Comparison of ENCODE assay signal across 23 cellular contexts in genomic region chr1:164515932-164516331, GRCh38. TPM values are rescaled to one million over a fixed set of nuclear protein-coding genes. Genes with fewer than 3 reads are reported as not detected.
DNase-seq lines count a peak whose midpoint lies in the region; ATAC-seq and TF ChIP-seq lines count a peak whose summit lies in the region.
"Had no signal": no experiment of that assay in that cellular context is flagged by ENCODE, and none has a peak within 500 bp of the region (broad histone marks: within the 10 kb centered on the region; RNA-seq: fewer than 3 reads in every experiment).

No MANE protein-coding gene starts in this region.

- H3K36me3 ChIP-seq in endodermal cell (ENCODE audit: control insufficient read depth, insufficient read depth, low read length) = no peaks in the 10 kb centered on the region
- H3K36me3 ChIP-seq in suprapubic skin = no peaks in the 10 kb centered on the region
- H3K36me3 ChIP-seq: prostate gland had no signal

- H3K27ac Mint-ChIP-seq in endodermal cell = no peak overlapping the region
- peak overlapping the region; percentile 24 to 49 (median 48) for H3K27ac Mint-ChIP-seq in nephron
- no peak overlapping the region for H3K27ac Mint-ChIP-seq in endothelial cell (ENCODE audit: unreplicated experiment)
- H3K27ac Mint-ChIP-seq: activated CD4-positive, alpha-beta T cell treated with anti-CD3 and anti-CD28 coated beads for 36 hours; activated naive CD4-positive, alpha-beta T cell treated with anti-CD3 and anti-CD28 coated beads, Interleukin-2, amount 50 U/mL, for 24 hours; activated T-helper 1 cell treated with anti-CD3 and anti-CD28 coated beads, Interleukin-12 subunit alpha, Interleukin-12 subunit beta, Interleukin-2, Interleukin-4 antibody, amounts not matched to agents 30 ng/mL and 10 ng/mL and 1 ng/mL, durations not matched to agents 14 hours and 24 hours and 36 hours; CD4-positive, alpha-beta memory T cell; mesothelial cell of epicardium; stimulated activated naive CD8-positive, alpha-beta T cell treated with anti-CD3 and anti-CD28 coated beads, Interleukin-15, amount 100 ng/mL, for 72 hours; T-cell had no signal

- no peaks in the 10 kb centered on the region for H3K27me3 ChIP-seq in endodermal cell (ENCODE audit: control insufficient read depth, insufficient read depth, low read length, poor library complexity, severe bottlenecking)
- H3K27me3 ChIP-seq in suprapubic skin = no peaks in the 10 kb centered on the region

- H3K36me3 Mint-ChIP-seq in endodermal cell (ENCODE audit: low read depth) (no peaks in the 10 kb centered on the region), nephron (ENCODE audit: low read depth) (no peaks in the 10 kb centered on the region), endothelial cell (ENCODE audit: low read depth, unreplicated experiment) (no peaks in the 10 kb centered on the region)
- H3K36me3 Mint-ChIP-seq: activated naive CD4-positive, alpha-beta T cell treated with anti-CD3 and anti-CD28 coated beads, Interleukin-2, amount 50 U/mL, for 24 hours; CD4-positive, alpha-beta memory T cell; mesothelial cell of epicardium; T-cell had no signal

- TF ChIP-seq CTCF in endodermal cell (conservative IDR thresholded peaks at IDR 0.05) (no peak), nephron (IDR thresholded peaks at IDR 0.05; ENCODE audit: unreplicated experiment in 3 of 3) (no peak), suprapubic skin (IDR thresholded peaks at IDR 0.05) (no peak), endothelial cell (IDR thresholded peaks at IDR 0.05; ENCODE audit: unreplicated experiment) (no peak)

- H3K4me3 ChIP-seq in endodermal cell (ENCODE audit: low read length) = no peak overlapping the region
- H3K4me3 ChIP-seq in suprapubic skin = no peak overlapping the region
- H3K4me3 ChIP-seq: coronary artery, prostate gland had no signal

- ATAC-seq in GM18520 (IDR thresholded peaks at IDR 0.05; ENCODE audit: unreplicated experiment) = no peak
- ATAC-seq: activated CD4-positive, alpha-beta T cell treated with anti-CD3 and anti-CD28 coated beads for 36 hours; HCT116; left lobe of liver; stimulated activated naive CD8-positive, alpha-beta T cell treated with anti-CD3 and anti-CD28 coated beads, Interleukin-15, amount 100 ng/mL, for 72 hours; T-cell had no signal

- no peak for TF ChIP-seq EP300 in suprapubic skin (IDR thresholded peaks at IDR 0.05)

- no peak overlapping the region for H3K9ac ChIP-seq in endodermal cell (ENCODE audit: extremely low read depth, low read length, poor library complexity, severe bottlenecking)

- 87 to 96% methylated on average over 4 of the region's 4 CpGs for WGBS in endodermal cell (ENCODE audit: insufficient coverage in 1 of 2, insufficient read length in 1 of 2), 2 experiments
- 17% methylated on average over 1 of the region's 4 CpGs for WGBS in suprapubic skin

- H3K27me3 Mint-ChIP-seq in endodermal cell (ENCODE audit: insufficient read depth) (no peaks in the 10 kb centered on the region), nephron (ENCODE audit: low read depth) (no peaks in the 10 kb centered on the region), endothelial cell (ENCODE audit: unreplicated experiment) (no peaks in the 10 kb centered on the region)
- H3K27me3 Mint-ChIP-seq: activated naive CD4-positive, alpha-beta T cell treated with anti-CD3 and anti-CD28 coated beads, Interleukin-2, amount 50 U/mL, for 24 hours; CD4-positive, alpha-beta memory T cell; stimulated activated naive CD8-positive, alpha-beta T cell treated with anti-CD3 and anti-CD28 coated beads, Interleukin-15, amount 100 ng/mL, for 72 hours; T-cell had no signal

- peak; percentile 26 for DNase-seq in AG20443 (ENCODE audit: low spot score)
- DNase-seq in LoVo (ENCODE audit: low spot score) = peak; percentile 9
- DNase-seq in endodermal cell = no peak
- DNase-seq in AG08395 (ENCODE audit: low spot score) = no peak
- no peak for DNase-seq in suprapubic skin (ENCODE audit: low spot score in 2 of 2)
- no peak for DNase-seq in endothelial cell (ENCODE audit: low spot score)
- DNase-seq: activated CD4-positive, alpha-beta T cell treated with anti-CD3 and anti-CD28 coated beads for 36 hours; CD4-positive, alpha-beta memory T cell; NCI-H1436; NCI-H526; stimulated activated CD4-positive, alpha-beta T cell treated with anti-CD3 and anti-CD28 coated beads, Interleukin-4, amount 100 ng/mL, for 1 hour; stimulated activated naive CD8-positive, alpha-beta T cell treated with anti-CD3 and anti-CD28 coated beads, Interleukin-15, amount 100 ng/mL, for 72 hours; T-cell; trophoblast cell had no signal

- peaks cover 13% of the 10 kb centered on the region for H3K4me1 ChIP-seq in endodermal cell (ENCODE audit: control insufficient read depth, insufficient read depth, low read length)
- H3K4me1 ChIP-seq in suprapubic skin = peaks cover 8% of the 10 kb centered on the region
- H3K4me1 ChIP-seq: prostate gland had no signal

- no peak for TF ChIP-seq POLR2A in suprapubic skin (IDR thresholded peaks at IDR 0.05)

- no peaks in the 10 kb centered on the region for H3K9me3 Mint-ChIP-seq in endodermal cell
- no peaks in the 10 kb centered on the region for H3K9me3 Mint-ChIP-seq in nephron
- no peaks in the 10 kb centered on the region for H3K9me3 Mint-ChIP-seq in endothelial cell (ENCODE audit: unreplicated experiment)
- H3K9me3 Mint-ChIP-seq: activated naive CD4-positive, alpha-beta T cell treated with anti-CD3 and anti-CD28 coated beads, Interleukin-2, amount 50 U/mL, for 24 hours; activated T-helper 1 cell treated with anti-CD3 and anti-CD28 coated beads, Interleukin-12 subunit alpha, Interleukin-12 subunit beta, Interleukin-2, Interleukin-4 antibody, amounts not matched to agents 30 ng/mL and 10 ng/mL and 1 ng/mL, durations not matched to agents 14 hours and 24 hours and 36 hours; stimulated activated naive CD8-positive, alpha-beta T cell treated with anti-CD3 and anti-CD28 coated beads, Interleukin-15, amount 100 ng/mL, for 72 hours had no signal

- no peaks in the 10 kb centered on the region for H3K9me3 ChIP-seq in endodermal cell (ENCODE audit: control insufficient read depth, low read length)
- no peaks in the 10 kb centered on the region for H3K9me3 ChIP-seq in suprapubic skin
- H3K9me3 ChIP-seq: prostate gland had no signal

- H3K27ac ChIP-seq in endodermal cell (ENCODE audit: low read depth, low read length) (peak overlapping the region; percentile 45), suprapubic skin (no peak overlapping the region)
- H3K27ac ChIP-seq: coronary artery, prostate gland had no signal

- peaks cover 13% of the 10 kb centered on the region for H3K4me1 Mint-ChIP-seq in endodermal cell
- H3K4me1 Mint-ChIP-seq in nephron = peaks cover 35% of the 10 kb centered on the region
- no peaks in the 10 kb centered on the region for H3K4me1 Mint-ChIP-seq in endothelial cell (ENCODE audit: unreplicated experiment)
- H3K4me1 Mint-ChIP-seq: activated CD4-positive, alpha-beta T cell treated with anti-CD3 and anti-CD28 coated beads for 36 hours; activated naive CD4-positive, alpha-beta T cell treated with anti-CD3 and anti-CD28 coated beads, Interleukin-2, amount 50 U/mL, for 24 hours; CD4-positive, alpha-beta memory T cell; stimulated activated naive CD8-positive, alpha-beta T cell treated with anti-CD3 and anti-CD28 coated beads, Interleukin-15, amount 100 ng/mL, for 72 hours; T-cell had no signal

- H3K4me3 Mint-ChIP-seq in endodermal cell (no peak overlapping the region), nephron (no peak overlapping the region), endothelial cell (ENCODE audit: unreplicated experiment) (no peak overlapping the region)
- H3K4me3 Mint-ChIP-seq: activated CD4-positive, alpha-beta T cell treated with anti-CD3 and anti-CD28 coated beads for 36 hours; activated naive CD4-positive, alpha-beta T cell treated with anti-CD3 and anti-CD28 coated beads, Interleukin-2, amount 50 U/mL, for 24 hours; activated T-helper 1 cell treated with anti-CD3 and anti-CD28 coated beads, Interleukin-12 subunit alpha, Interleukin-12 subunit beta, Interleukin-2, Interleukin-4 antibody, amounts not matched to agents 30 ng/mL and 10 ng/mL and 1 ng/mL, durations not matched to agents 14 hours and 24 hours and 36 hours; CD4-positive, alpha-beta memory T cell; mesothelial cell of epicardium; stimulated activated naive CD8-positive, alpha-beta T cell treated with anti-CD3 and anti-CD28 coated beads, Interleukin-15, amount 100 ng/mL, for 72 hours; T-cell had no signal

RNA-seq across cellular contexts. Expression of gene PBX1, which starts 43.1 kb away (rescaled TPM):
- total RNA-seq in endodermal cell (10 to 100 TPM; 59.9 to 79.2 TPM), suprapubic skin (10 to 100 TPM; 14.4 to 34.6 (median 22.0) TPM), endothelial cell (ENCODE audit: unreplicated experiment) (44.2 TPM)
- 99.5 TPM for polyA plus RNA-seq in endodermal cell (2013, experiment 1 of 2)
- 96.0 TPM for polyA plus RNA-seq in endodermal cell (2013, experiment 2 of 2)
- total RNA-seq: activated T-helper 1 cell treated with anti-CD3 and anti-CD28 coated beads, Interleukin-12 subunit alpha, Interleukin-12 subunit beta, Interleukin-2, Interleukin-4 antibody, amounts not matched to agents 30 ng/mL and 10 ng/mL and 1 ng/mL, durations not matched to agents 14 hours and 24 hours and 36 hours had no signal

Comparison
In these comparisons a context has a peak if more than half of its experiments do, and no peak if none do; other contexts are left out.
1. DNase-seq: peak in AG20443 (single experiment) and LoVo (single experiment); none in endodermal cell (single experiment), AG08395 (single experiment), suprapubic skin (0 of 2) and endothelial cell (single experiment).
2. H3K27ac Mint-ChIP-seq: peak in nephron (3 of 3); none in endodermal cell (single experiment) and endothelial cell (single experiment).